Comparison of ENCODE assay signal across 13 cellular contexts in the genomic region with DNA sequence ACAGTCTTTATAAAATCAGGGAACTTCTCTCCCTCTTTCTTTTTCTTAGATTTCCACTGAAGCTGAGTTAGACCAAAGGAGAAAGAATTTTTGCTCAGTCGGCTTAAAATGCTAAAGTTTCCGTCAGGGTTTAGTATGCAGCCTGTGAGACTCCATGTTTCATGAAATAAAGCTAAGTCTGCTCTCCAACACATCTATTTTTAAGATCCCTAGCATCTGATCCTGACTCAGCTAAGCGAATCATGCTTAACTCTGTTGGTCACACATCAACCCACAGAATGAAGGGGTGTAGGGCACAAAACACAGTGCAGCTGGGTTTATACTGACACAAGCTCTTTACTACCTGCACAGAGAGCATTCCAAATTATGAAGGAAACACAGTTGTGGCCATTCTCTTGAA.
DNase-seq lines count a peak whose midpoint lies in the region; ATAC-seq and TF ChIP-seq lines count a peak whose summit lies in the region.
"Had no signal": no experiment of that assay in that cellular context is flagged by ENCODE, and none has a peak within 500 bp of the region (broad histone marks: within the 10 kb centered on the region; RNA-seq: fewer than 3 reads in every experiment).

No MANE protein-coding gene starts in this region.

- no peak overlapping the region for H2BK15ac ChIP-seq in mesendoderm (replicated peaks; ENCODE audit: low read depth)

- H3K4me3 ChIP-seq in Panc1 (ENCODE audit: low read depth in 2 of 2, low read length in 2 of 2) (no peak overlapping the region), osteoblast (ENCODE audit: insufficient read depth, low read length) (no peak overlapping the region), mesendoderm (ENCODE audit: low read length) (no peak overlapping the region), tibial artery (no peak overlapping the region)
- H3K4me3 ChIP-seq: uterus had no signal

- BruUV-seq in Panc1 (replicated peaks; lab: Mats Ljungman, UMichigan) = no TSS peak

- no peak overlapping the region for H3K56ac ChIP-seq in mesendoderm (ENCODE audit: low read length)

- no peak for ATAC-seq in Panc1

- no peaks in the 10 kb centered on the region for H3K36me3 ChIP-seq in Panc1 (ENCODE audit: control insufficient read depth, insufficient read depth, low read length)
- H3K36me3 ChIP-seq in osteoblast (ENCODE audit: insufficient read depth, low read length) = no peaks in the 10 kb centered on the region
- no peaks in the 10 kb centered on the region for H3K36me3 ChIP-seq in mesendoderm (ENCODE audit: control insufficient read depth, insufficient read depth, low read length)
- H3K36me3 ChIP-seq in tibial artery = no peaks in the 10 kb centered on the region
- H3K36me3 ChIP-seq: uterus had no signal

- H2AK5ac ChIP-seq in mesendoderm (ENCODE audit: low read length) = no peak overlapping the region

- no peak overlapping the region for H2BK5ac ChIP-seq in mesendoderm (ENCODE audit: low read length)

- H2AFZ ChIP-seq in osteoblast (ENCODE audit: low read length) = peak overlapping the region; percentile 70

- H3K27me3 ChIP-seq in Panc1 (ENCODE audit: control insufficient read depth, insufficient read depth, low read length) = no peaks in the 10 kb centered on the region
- no peaks in the 10 kb centered on the region for H3K27me3 ChIP-seq in osteoblast (ENCODE audit: insufficient read depth, low read length)
- H3K27me3 ChIP-seq in mesendoderm (ENCODE audit: insufficient read depth, low read length, poor library complexity) = no peaks in the 10 kb centered on the region
- peaks cover 0 to 8% of the 10 kb centered on the region in 2 donors for H3K27me3 ChIP-seq in tibial artery
- H3K27me3 ChIP-seq: uterus had no signal

- H3K79me2 ChIP-seq in osteoblast (ENCODE audit: insufficient read depth, low read length) (no peaks in the 10 kb centered on the region), mesendoderm (ENCODE audit: control insufficient read depth, insufficient read depth, low read length) (no peaks in the 10 kb centered on the region)

- CTCF ChIA-PET in Panc1 (lab: Charles Lee) = interaction anchor here (0.6 kb wide), 3 partner anchors 39 to 920 kb away, joined by 3 to 20 read pairs (median 5); no protein-coding TSS in a partner anchor

- H2BK120ac ChIP-seq in mesendoderm (ENCODE audit: low read depth, low read length) = no peak overlapping the region

- H3K4me1 ChIP-seq in Panc1 (ENCODE audit: control insufficient read depth, insufficient read depth, low read length) = peaks cover 9% of the 10 kb centered on the region; the same call in 1 of the 2 replicates
- H3K4me1 ChIP-seq in osteoblast (ENCODE audit: insufficient read depth, low read length) = peaks cover 6% of the 10 kb centered on the region
- no peaks in the 10 kb centered on the region for H3K4me1 ChIP-seq in mesendoderm (ENCODE audit: control insufficient read depth, low read depth, low read length)
- H3K4me1 ChIP-seq in tibial artery = no peaks in the 10 kb centered on the region
- H3K4me1 ChIP-seq: uterus had no signal

- H3K9me3 ChIP-seq in Panc1 (ENCODE audit: control insufficient read depth, insufficient read depth, low read depth, low read length) (no peaks in the 10 kb centered on the region), osteoblast (ENCODE audit: low read depth, low read length) (no peaks in the 10 kb centered on the region), tibial artery (no peaks in the 10 kb centered on the region)
- H3K9me3 ChIP-seq: uterus had no signal

- DNase-seq in GM03348 (ENCODE audit: low spot score) (peak; percentile 67), Panc1 (ENCODE audit: low read depth, low spot score) (peak; percentile 48), epithelial cell of prostate (ENCODE audit: low read depth, low spot score) (peak; percentile 59), osteoblast (ENCODE audit: insufficient read length, low spot score, missing footprints) (no peak), KBM-7 (no peak), mesendoderm (no peak), tibial artery (no peak)
- DNase-seq in activated T-cell treated with anti-CD3 and anti-CD28 coated beads, Interleukin-2, amount 50 U/mL, for 48 hours = no peak
- DNase-seq: activated T-cell treated with anti-CD3 and anti-CD28 coated beads, Interleukin-2, amount 50 U/mL, for 1 hour; DMS79; NCI-H1930; retina; uterus had no signal

- H3K4ac ChIP-seq in mesendoderm (ENCODE audit: low read depth, low read length) = no peak overlapping the region

- WGBS in mesendoderm (ENCODE audit: extremely low coverage, insufficient coverage, low lambda C conversion rate) = no CpG with 5 or more reads among the region's 3 CpGs

- in situ Hi-C loops in Panc1 (cut with HindIII; ENCODE audit: low pct_unique_long_range_greater_than_20kb, low sequenced_read_pairs) (no loop called here), KBM-7 (cut with MboI; ENCODE audit: low pct_unique_long_range_greater_than_20kb, low sequenced_read_pairs) (no loop called here)

- intact Hi-C loops in Panc1 (cut with micrococcal nuclease; ENCODE audit: unreplicated experiment) (loop anchor here (5.0 kb wide), 1 partner anchor 375 kb away; no protein-coding TSS in a partner anchor), tibial artery (cut with DNase I; ENCODE audit: low total_unique reads) (no loop called here)

- no peak overlapping the region for H3K23ac ChIP-seq in mesendoderm (ENCODE audit: low read length)

- POLR2A ChIA-PET in Panc1 (lab: Charles Lee) = no interaction called here

- H4K5ac ChIP-seq in mesendoderm (ENCODE audit: low read length) = no peak overlapping the region

- no peak overlapping the region for H3K9ac ChIP-seq in mesendoderm (ENCODE audit: low read length)

- TF ChIP-seq CTCF in Panc1 (IDR thresholded peaks at IDR 0.05) = no peak
- TF ChIP-seq CTCF in osteoblast (IDR thresholded peaks at IDR 0.05; ENCODE audit: extremely low read depth, low read depth, low read length) = no peak
- TF ChIP-seq CTCF in tibial artery (IDR thresholded peaks at IDR 0.05) = no peak

- H3K79me1 ChIP-seq in mesendoderm (ENCODE audit: low read length) = no peaks in the 10 kb centered on the region

- no peak overlapping the region for H3K18ac ChIP-seq in mesendoderm (ENCODE audit: low read length)

- H3K4me2 ChIP-seq in osteoblast (ENCODE audit: insufficient read depth, low read length) = peak overlapping the region; percentile 69
- no peak overlapping the region for H3K4me2 ChIP-seq in mesendoderm (ENCODE audit: low read length)

- H4K8ac ChIP-seq in mesendoderm (ENCODE audit: low read depth, low read length) = no peak overlapping the region

- H4K20me1 ChIP-seq in osteoblast (ENCODE audit: insufficient read depth, low read length) = no peaks in the 10 kb centered on the region

- H3K27ac ChIP-seq in Panc1 (ENCODE audit: low read length) = no peak overlapping the region
- no peak overlapping the region for H3K27ac ChIP-seq in epithelial cell of prostate
- H3K27ac ChIP-seq in osteoblast (ENCODE audit: low read depth, low read length) = peak overlapping the region; percentile 45
- no peak overlapping the region for H3K27ac ChIP-seq in mesendoderm (ENCODE audit: low read depth, low read length)
- H3K27ac ChIP-seq in tibial artery = no peak overlapping the region
- H3K27ac ChIP-seq: uterus had no signal

Comparison
In these comparisons a context has a peak if more than half of its experiments do, and no peak if none do; other contexts are left out.
1. DNase-seq: peak in GM03348 (single experiment), Panc1 (single experiment) and epithelial cell of prostate (single experiment); none in osteoblast (single experiment), KBM-7 (single experiment), mesendoderm (single experiment), tibial artery (0 of 2) and activated T-cell treated with anti-CD3 and anti-CD28 coated beads, Interleukin-2, amount 50 U/mL, for 48 hours (0 of 2).